Comparison of ENCODE assay signal across 3 cellular contexts in genomic region chr20:44581515-44581914, GRCh38.
TF ChIP-seq lines count a peak whose summit lies in the region.

No MANE protein-coding gene starts in this region.

TF ChIP-seq in SK-N-SH, 30 proteins besides CTCF, POLR2A, EP300 and RAD21:
- TF ChIP-seq USF1 (IDR thresholded peaks at IDR 0.05; ENCODE audit: borderline replicate concordance, low read depth) (no peak), MEF2A (IDR thresholded peaks at IDR 0.05; ENCODE audit: borderline replicate concordance, low read depth) (no peak), CHD2 (IDR thresholded peaks at IDR 0.05; ENCODE audit: low read length, partially characterized antibody) (no peak), EZH2phosphoT487 (IDR thresholded peaks at IDR 0.05; ENCODE audit: borderline replicate concordance, low read depth) (no peak), RFX5 (IDR thresholded peaks at IDR 0.05; ENCODE audit: low read length) (no peak), GATA2 (CRISPR knock-in tag; IDR thresholded peaks at IDR 0.05) (no peak), RXRA (IDR thresholded peaks at IDR 0.05; ENCODE audit: borderline replicate concordance, low read depth) (no peak), POLR2AphosphoS5 (IDR thresholded peaks at IDR 0.05; ENCODE audit: low read depth, low read length) (no peak), FOSL2 (IDR thresholded peaks at IDR 0.05; ENCODE audit: borderline replicate concordance, low read depth) (no peak)

TF ChIP-seq in SK-N-SH treated with all-trans-retinoic acid at 6 μM for 48 hours, 23 proteins besides CTCF, POLR2A, EP300 and RAD21:
- no peak for TF ChIP-seq POU6F1 (CRISPR knock-in tag; IDR thresholded peaks at IDR 0.05; ENCODE audit: borderline replicate concordance, low read depth)
- no peak for TF ChIP-seq ZNF8 (CRISPR knock-in tag; IDR thresholded peaks at IDR 0.05)
- no peak for TF ChIP-seq ZNF565 (CRISPR knock-in tag; conservative IDR thresholded peaks at IDR 0.05; ENCODE audit: low read depth)
- TF ChIP-seq ESRRG (CRISPR knock-in tag; IDR thresholded peaks at IDR 0.05): no peak
- TF ChIP-seq ARNTL (CRISPR knock-in tag; IDR thresholded peaks at IDR 0.05; ENCODE audit: borderline replicate concordance, low read depth): no peak
- TF ChIP-seq PATZ1 (CRISPR knock-in tag; IDR thresholded peaks at IDR 0.05; ENCODE audit: borderline replicate concordance): no peak
- no peak for TF ChIP-seq BACH2 (CRISPR knock-in tag; IDR thresholded peaks at IDR 0.05; ENCODE audit: borderline replicate concordance)
- no peak for TF ChIP-seq GLIS3 (CRISPR knock-in tag; IDR thresholded peaks at IDR 0.05)
- TF ChIP-seq CSRNP3 (CRISPR knock-in tag; IDR thresholded peaks at IDR 0.05): no peak
- TF ChIP-seq RARB (CRISPR knock-in tag; IDR thresholded peaks at IDR 0.05): no peak
- TF ChIP-seq TSHZ2 (CRISPR knock-in tag; IDR thresholded peaks at IDR 0.05): no peak
- no peak for TF ChIP-seq ISL1 (CRISPR knock-in tag; IDR thresholded peaks at IDR 0.05)
- no peak for TF ChIP-seq TOX (CRISPR knock-in tag; IDR thresholded peaks at IDR 0.05; ENCODE audit: borderline replicate concordance)

TF ChIP-seq in GM12878, 131 proteins besides CTCF, POLR2A, EP300 and RAD21:
- peak; percentile 3; the same call in 1 of the 2 replicates for TF ChIP-seq PML (IDR thresholded peaks at IDR 0.05; ENCODE audit: low read length)
- peak; percentile 23 for TF ChIP-seq MEF2B (IDR thresholded peaks at IDR 0.05; ENCODE audit: partially characterized antibody, poor library complexity, severe bottlenecking)
- TF ChIP-seq EED (IDR thresholded peaks at IDR 0.05; ENCODE audit: low read depth): no peak
